In the genomic region with DNA sequence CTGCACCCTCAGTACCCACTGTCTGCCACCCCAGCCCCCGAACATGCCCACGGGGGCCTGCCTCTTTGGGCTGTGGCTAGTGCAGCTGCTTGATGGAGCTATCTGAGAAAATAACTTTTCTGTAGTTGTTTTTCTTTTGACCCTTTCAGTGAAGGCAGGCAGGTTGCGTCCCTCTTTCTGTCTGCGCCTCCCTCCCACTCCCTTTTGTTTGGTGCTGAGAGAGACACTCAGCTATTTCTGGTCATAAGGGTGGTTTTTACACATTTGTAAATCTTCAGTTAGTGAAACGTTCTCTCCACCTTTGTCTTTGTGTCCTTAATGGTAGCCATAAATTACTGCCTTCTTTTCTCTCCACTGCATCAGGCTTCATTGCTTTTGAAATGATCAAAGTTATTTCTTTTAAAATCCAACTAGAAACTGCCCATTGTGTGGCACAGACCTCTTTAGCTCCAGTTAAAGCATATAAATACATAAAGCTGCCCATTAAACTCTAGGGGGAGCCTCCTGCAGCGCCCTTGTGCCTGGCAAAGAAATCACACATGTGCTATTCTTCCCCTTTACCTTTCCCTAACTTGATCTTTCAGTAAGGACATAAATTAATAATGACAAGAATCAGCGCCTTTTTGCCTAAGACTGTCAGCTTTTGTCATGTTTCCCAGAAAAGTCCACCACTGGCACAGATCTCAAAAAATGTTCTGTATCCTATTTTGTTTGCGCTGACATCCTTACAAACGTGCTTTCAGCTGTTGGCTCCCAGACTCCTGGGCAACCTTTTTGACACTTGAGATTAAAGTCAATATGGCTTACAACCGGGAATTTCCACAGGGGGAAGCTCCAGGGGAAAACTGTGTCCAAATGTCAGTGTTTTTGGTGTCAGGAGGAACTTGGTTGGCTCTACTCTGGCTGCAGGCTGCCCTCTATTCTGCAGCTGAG, we compare ENCODE assay signal across 10 cellular contexts. TPM values are rescaled to one million over a fixed set of nuclear protein-coding genes. Genes with fewer than 3 reads are reported as not detected.
DNase-seq lines count a peak whose midpoint lies in the region; ATAC-seq, FAIRE-seq and TF ChIP-seq lines count a peak whose summit lies in the region.
"Had no signal": no experiment of that assay in that cellular context is flagged by ENCODE, and none has a peak within 500 bp of the region (broad histone marks: within the 10 kb centered on the region; RNA-seq: fewer than 3 reads in every experiment).

No MANE protein-coding gene starts in this region.

- peaks cover 9% of the 10 kb centered on the region for H3K27me3 ChIP-seq in bronchial epithelial cell (ENCODE audit: control insufficient read depth, insufficient read depth, low read length)
- H3K27me3 ChIP-seq in prostate gland (replicated peaks; ENCODE audit: insufficient read depth): no peaks in the 10 kb centered on the region

- TF ChIP-seq CTCF in bronchial epithelial cell (IDR thresholded peaks at IDR 0.05; ENCODE audit: insufficient read depth, low read length, severe bottlenecking) (peak; percentile 26), prostate gland (IDR thresholded peaks at IDR 0.05) (peak in 1 of 4 experiments; percentile 40)

- peaks cover 3% of the 10 kb centered on the region for H3K36me3 Mint-ChIP-seq in T-helper 2 cell treated with Interferon-gamma antibody and Interleukin-4, amounts not matched to agents 5 μg/mL and 100 μg/mL, for 36 hours (ENCODE audit: low read depth)
- H3K36me3 Mint-ChIP-seq in activated CD8-positive, alpha-beta memory T cell treated with anti-CD3 and anti-CD28 coated beads, Interleukin-2, amount 10 ng/mL, durations not matched to agents 7 days and 5 days: no peaks in the 10 kb centered on the region

- no peak for DNase-seq in T-helper 2 cell treated with Interferon-gamma antibody and Interleukin-4, amounts not matched to agents 5 μg/mL and 100 μg/mL, for 36 hours (ENCODE audit: low spot score)
- DNase-seq in T-helper 2 cell: no peak
- peak; percentile 14 for DNase-seq in MV-4-11 (lab: John Stamatoyannopoulos, UW)
- peak; percentile 24 for DNase-seq in bronchial epithelial cell (ENCODE audit: low read depth)
- DNase-seq in prostate gland (ENCODE audit: low spot score): peak; percentile 45
- no peak for DNase-seq in activated CD8-positive, alpha-beta memory T cell treated with anti-CD3 and anti-CD28 coated beads, Interleukin-2, amount 10 ng/mL, durations not matched to agents 7 days and 5 days
- DNase-seq: EL, SHP77 had no signal

- H3K27ac Mint-ChIP-seq in T-helper 2 cell treated with Interferon-gamma antibody and Interleukin-4, amounts not matched to agents 5 μg/mL and 100 μg/mL, for 36 hours: no peak overlapping the region
- no peak overlapping the region for H3K27ac Mint-ChIP-seq in activated CD8-positive, alpha-beta memory T cell treated with anti-CD3 and anti-CD28 coated beads, Interleukin-2, amount 10 ng/mL, durations not matched to agents 7 days and 5 days

- peaks cover 61% of the 10 kb centered on the region for H3K27me3 Mint-ChIP-seq in T-helper 2 cell treated with Interferon-gamma antibody and Interleukin-4, amounts not matched to agents 5 μg/mL and 100 μg/mL, for 36 hours (ENCODE audit: low read depth)
- H3K27me3 Mint-ChIP-seq in activated CD8-positive, alpha-beta memory T cell treated with anti-CD3 and anti-CD28 coated beads, Interleukin-2, amount 10 ng/mL, durations not matched to agents 7 days and 5 days: peaks cover 60% of the 10 kb centered on the region

- no peak for FAIRE-seq in bronchial epithelial cell (lab: Jason Lieb, UNC)

- no peaks in the 10 kb centered on the region for H3K9me3 Mint-ChIP-seq in T-helper 2 cell treated with Interferon-gamma antibody and Interleukin-4, amounts not matched to agents 5 μg/mL and 100 μg/mL, for 36 hours
- H3K9me3 Mint-ChIP-seq in activated CD8-positive, alpha-beta memory T cell treated with anti-CD3 and anti-CD28 coated beads, Interleukin-2, amount 10 ng/mL, durations not matched to agents 7 days and 5 days (ENCODE audit: low read depth): no peaks in the 10 kb centered on the region

- ATAC-seq in HG03135 (IDR thresholded peaks at IDR 0.05; ENCODE audit: unreplicated experiment) (no peak), GM19023 (IDR thresholded peaks at IDR 0.05; ENCODE audit: unreplicated experiment) (no peak)
- ATAC-seq in activated CD8-positive, alpha-beta memory T cell treated with anti-CD3 and anti-CD28 coated beads, Interleukin-2, amount 10 ng/mL, durations not matched to agents 7 days and 5 days: no peak

- H3K4me3 ChIP-seq in bronchial epithelial cell (ENCODE audit: low read depth, low read length): no peak overlapping the region
- H3K4me3 ChIP-seq in prostate gland: no peak overlapping the region

- peaks cover 6% of the 10 kb centered on the region for H3K4me1 ChIP-seq in prostate gland (replicated peaks)

- intact Hi-C loops in prostate gland (cut with DNase I): no loop called here

- peak overlapping the region; percentile 11 for H3K4me3 Mint-ChIP-seq in T-helper 2 cell treated with Interferon-gamma antibody and Interleukin-4, amounts not matched to agents 5 μg/mL and 100 μg/mL, for 36 hours
- H3K4me3 Mint-ChIP-seq in activated CD8-positive, alpha-beta memory T cell treated with anti-CD3 and anti-CD28 coated beads, Interleukin-2, amount 10 ng/mL, durations not matched to agents 7 days and 5 days: no peak overlapping the region

- TF ChIP-seq POLR2A in prostate gland (IDR thresholded peaks at IDR 0.05): no peak

- CTCF ChIA-PET in activated CD8-positive, alpha-beta memory T cell treated with anti-CD3 and anti-CD28 coated beads, Interleukin-2, amount 10 ng/mL, durations not matched to agents 7 days and 5 days (lab: Charles Lee): interaction anchor here (1.1 to 2.1 kb wide), 4 partner anchors 16 to 178 kb away, joined by 3 to 10 read pairs (median 4); no protein-coding TSS in a partner anchor

- H3K36me3 ChIP-seq in bronchial epithelial cell (ENCODE audit: control insufficient read depth, insufficient read depth, low read length) (no peaks in the 10 kb centered on the region), prostate gland (no peaks in the 10 kb centered on the region)

- WGBS in prostate gland: 44% methylated on average over 10 of the region's 10 CpGs

- H3K9me3 ChIP-seq in prostate gland: no peaks in the 10 kb centered on the region

- H3K4me1 Mint-ChIP-seq in T-helper 2 cell treated with Interferon-gamma antibody and Interleukin-4, amounts not matched to agents 5 μg/mL and 100 μg/mL, for 36 hours (ENCODE audit: low read depth): no peaks in the 10 kb centered on the region
- no peaks in the 10 kb centered on the region for H3K4me1 Mint-ChIP-seq in activated CD8-positive, alpha-beta memory T cell treated with anti-CD3 and anti-CD28 coated beads, Interleukin-2, amount 10 ng/mL, durations not matched to agents 7 days and 5 days

- H3K27ac ChIP-seq in prostate gland: peak overlapping the region; percentile 44 to 53

RNA-seq across cellular contexts. Expression of a gene that starts 1.7 kb away (rescaled TPM):
- not detected in 2 replicates for total RNA-seq in bronchial epithelial cell
- 100 to 1,000 TPM in 1 of 2 donors, 10 to 100 TPM in 1; 69.8 to 149 TPM for total RNA-seq in prostate gland
- not detected for total RNA-seq in activated CD8-positive, alpha-beta memory T cell treated with anti-CD3 and anti-CD28 coated beads, Interleukin-2, amount 10 ng/mL, durations not matched to agents 7 days and 5 days

Comparison
In these comparisons a context has a peak if more than half of its experiments do, and no peak if none do; other contexts are left out.
1. DNase-seq: peak in MV-4-11 (single experiment), bronchial epithelial cell (single experiment) and prostate gland (single experiment); none in T-helper 2 cell treated with Interferon-gamma antibody and Interleukin-4, amounts not matched to agents 5 μg/mL and 100 μg/mL, for 36 hours (single experiment), T-helper 2 cell (0 of 5) and activated CD8-positive, alpha-beta memory T cell treated with anti-CD3 and anti-CD28 coated beads, Interleukin-2, amount 10 ng/mL, durations not matched to agents 7 days and 5 days (single experiment).
2. RNA of a gene that starts 1.7 kb away (total RNA-seq): 69.8 to 149 TPM in prostate gland; not detected in activated CD8-positive, alpha-beta memory T cell treated with anti-CD3 and anti-CD28 coated beads, Interleukin-2, amount 10 ng/mL, durations not matched to agents 7 days and 5 days and not detected in bronchial epithelial cell; every median in the first group is over 10 times any median in the second.